ENCODE assay signal across 8 cellular contexts in genomic region chr7:2355079-2356008, GRCh38. TPM values are rescaled to one million over a fixed set of nuclear protein-coding genes. Genes with fewer than 3 reads are reported as not detected.
A peak's percentile ranks its signal among the peaks of the same experiment; 100 is the strongest.
DNase-seq lines count a peak whose midpoint lies in the region; ATAC-seq and TF ChIP-seq lines count a peak whose summit lies in the region.

No MANE protein-coding gene starts in this region.

- no peak for TF ChIP-seq EP300 in transverse colon (IDR thresholded peaks at IDR 0.05; ENCODE audit: low read depth)

- TF ChIP-seq CTCF in transverse colon (IDR thresholded peaks at IDR 0.05) = no peak

- H3K4me1 ChIP-seq in mesendoderm (ENCODE audit: control insufficient read depth, low read depth, low read length) (no peaks in the 10 kb centered on the region), transverse colon (peaks cover 19 to 49% (median 32%) of the 10 kb centered on the region in 4 donors)

- DNase-seq in ELR (ENCODE audit: low read depth) = peak; percentile 42
- peak; percentile 38 for DNase-seq in RPMI7951 (ENCODE audit: low read depth)
- DNase-seq in central memory CD8-positive, alpha-beta T cell (ENCODE audit: low spot score in 2 of 2) = no peak
- DNase-seq in mesendoderm = peak; percentile 27
- DNase-seq in transverse colon = peak; percentile 19
- no peak for DNase-seq in cerebellar nuclear complex (lab: John Stamatoyannopoulos, UW)
- DNase-seq in NCI-H524 treated with DMSO at 0.1 percent for 48 hours (lab: John Stamatoyannopoulos, UW) = no peak

- H3K4me1 Mint-ChIP-seq in central memory CD8-positive, alpha-beta T cell = peaks cover 40% of the 10 kb centered on the region

- H3K23ac ChIP-seq in mesendoderm (ENCODE audit: low read length) = no peak overlapping the region

- peak overlapping the region; percentile 97 for H3K4ac ChIP-seq in mesendoderm (ENCODE audit: low read depth, low read length)

- peak overlapping the region; percentile 8 for H2BK120ac ChIP-seq in mesendoderm (ENCODE audit: low read depth, low read length)

- H3K9ac ChIP-seq in mesendoderm (ENCODE audit: low read length) = peak overlapping the region; percentile 91

- in situ Hi-C loops in transverse colon (cut with MboI; ENCODE audit: low pct_ligation_motif_present in 1 of 4, low pct_unique_long_range_greater_than_20kb in 1 of 4, low sequenced_read_pairs in 3 of 4) = loop anchor here in 2 of 4 donors (25.0 kb wide), 1 partner anchor 118 kb away; the partner anchor contains the start of genes MAD1L1 (in 2 of the 2), MRM2 (in 2 of the 2) and NUDT1 (in 2 of the 2)

- H3K4me3 Mint-ChIP-seq in central memory CD8-positive, alpha-beta T cell = peak overlapping the region; percentile 96

- H2BK5ac ChIP-seq in mesendoderm (ENCODE audit: low read length) = no peak overlapping the region

- peak overlapping the region; percentile 30 for H3K4me2 ChIP-seq in mesendoderm (ENCODE audit: low read length)

- peaks cover 4% of the 10 kb centered on the region for H3K79me1 ChIP-seq in mesendoderm (ENCODE audit: low read length)

- no peak overlapping the region for H4K8ac ChIP-seq in mesendoderm (ENCODE audit: low read depth, low read length)

- H3K27me3 Mint-ChIP-seq in central memory CD8-positive, alpha-beta T cell = no peaks in the 10 kb centered on the region

- peak; percentile 4 for ATAC-seq in HG02678 (IDR thresholded peaks at IDR 0.05; ENCODE audit: unreplicated experiment)
- no peak for ATAC-seq in central memory CD8-positive, alpha-beta T cell (replicated peaks; ENCODE audit: extremely low read depth, poor library complexity, severe bottlenecking)

- H2AK5ac ChIP-seq in mesendoderm (ENCODE audit: low read length) = no peak overlapping the region

- H3K56ac ChIP-seq in mesendoderm (ENCODE audit: low read length) = peak overlapping the region; percentile 97

- peak overlapping the region; percentile 81 for H3K4me3 ChIP-seq in mesendoderm (ENCODE audit: low read length)
- peak overlapping the region; percentile 87 to 100 (median 98) for H3K4me3 ChIP-seq in transverse colon

- peaks cover 65% of the 10 kb centered on the region for H3K79me2 ChIP-seq in mesendoderm (ENCODE audit: control insufficient read depth, insufficient read depth, low read length)

- H3K27ac Mint-ChIP-seq in central memory CD8-positive, alpha-beta T cell (ENCODE audit: low read depth) = peak overlapping the region; percentile 100

- intact Hi-C loops in transverse colon (cut with DNase I; ENCODE audit: low total_unique reads) = loop anchor here (10.0 kb wide), 1 partner anchor 111 kb away; the partner anchor contains the start of genes MRM2 and NUDT1

- no peak overlapping the region for H4K5ac ChIP-seq in mesendoderm (ENCODE audit: low read length)

- no peaks in the 10 kb centered on the region for H3K9me3 Mint-ChIP-seq in central memory CD8-positive, alpha-beta T cell

- H3K27me3 ChIP-seq in mesendoderm (ENCODE audit: insufficient read depth, low read length, poor library complexity) = no peaks in the 10 kb centered on the region
- no peaks in the 10 kb centered on the region for H3K27me3 ChIP-seq in transverse colon

- H2BK15ac ChIP-seq in mesendoderm (replicated peaks; ENCODE audit: low read depth) = no peak overlapping the region

- H3K36me3 ChIP-seq in mesendoderm (ENCODE audit: control insufficient read depth, insufficient read depth, low read length) = peaks cover 5% of the 10 kb centered on the region
- no peaks in the 10 kb centered on the region for H3K36me3 ChIP-seq in transverse colon

- H3K9me3 ChIP-seq in transverse colon = no peaks in the 10 kb centered on the region

- H3K27ac ChIP-seq in mesendoderm (ENCODE audit: low read depth, low read length) (peak overlapping the region; percentile 42), transverse colon (peak overlapping the region; percentile 96 to 98 (median 96))

- WGBS in mesendoderm (ENCODE audit: extremely low coverage, insufficient coverage, low lambda C conversion rate) = no CpG with 5 or more reads among the region's 77 CpGs
- WGBS in transverse colon (ENCODE audit: low coverage in 1 of 2), 2 donors = 1 to 5% methylated on average over 5 to 33 of the region's 77 CpGs

- peak overlapping the region; percentile 34 for H3K18ac ChIP-seq in mesendoderm (ENCODE audit: low read length)

- no peak for TF ChIP-seq POLR2A in transverse colon (IDR thresholded peaks at IDR 0.05)

- H3K36me3 Mint-ChIP-seq in central memory CD8-positive, alpha-beta T cell (ENCODE audit: insufficient read depth) = peaks cover 24% of the 10 kb centered on the region

RNA-seq across cellular contexts. Expression of gene EIF3B, which starts 0.7 kb away (rescaled TPM):
- 182 and 205 TPM in 2 replicates for total RNA-seq in RPMI7951 (2014; rRNA removed; shearing (Covaris generic))
- polyA plus RNA-seq in mesendoderm (2013, experiment 1 of 2) = 199 TPM
- polyA plus RNA-seq in mesendoderm (2013, experiment 2 of 2) = 193 TPM
- total RNA-seq in transverse colon = 100 to 1,000 TPM in 1 of 4 donors, 10 to 100 TPM in 3; 75.4 to 201 (median 90.6) TPM

RNA-seq across cellular contexts. Expression of gene SNX8, which starts 41.1 kb away (rescaled TPM):
- total RNA-seq in RPMI7951 (2014; rRNA removed; shearing (Covaris generic)) = 8.9 and 24.2 TPM in 2 replicates
- 12.2 TPM for polyA plus RNA-seq in mesendoderm (2013, experiment 1 of 2)
- 12.5 TPM for polyA plus RNA-seq in mesendoderm (2013, experiment 2 of 2)
- total RNA-seq in transverse colon = 10 to 100 TPM in 2 of 4 donors, 1 to 10 TPM in 2; 3.8 to 27.3 (median 9.2) TPM

RNA-seq across cellular contexts. Expression of gene CHST12, which starts 48.1 kb away (rescaled TPM):
- total RNA-seq in RPMI7951 (2014; rRNA removed; shearing (Covaris generic)) = 5.9 and 8.0 TPM in 2 replicates
- polyA plus RNA-seq in mesendoderm (2013, experiment 1 of 2) = 8.7 TPM
- polyA plus RNA-seq in mesendoderm (2013, experiment 2 of 2) = 8.9 TPM
- 100 to 1,000 TPM in 1 of 4 donors, 10 to 100 TPM in 2, 1 to 10 TPM in 1; 7.6 to 136 (median 13.6) TPM for total RNA-seq in transverse colon

Comparison
In these comparisons a context has a peak if more than half of its experiments do, and no peak if none do; other contexts are left out.
1. DNase-seq: peak in ELR (single experiment), RPMI7951 (single experiment), mesendoderm (single experiment) and transverse colon (single experiment); none in central memory CD8-positive, alpha-beta T cell (0 of 2), cerebellar nuclear complex (0 of 2) and NCI-H524 treated with DMSO at 0.1 percent for 48 hours (single experiment).